In the genomic region with DNA sequence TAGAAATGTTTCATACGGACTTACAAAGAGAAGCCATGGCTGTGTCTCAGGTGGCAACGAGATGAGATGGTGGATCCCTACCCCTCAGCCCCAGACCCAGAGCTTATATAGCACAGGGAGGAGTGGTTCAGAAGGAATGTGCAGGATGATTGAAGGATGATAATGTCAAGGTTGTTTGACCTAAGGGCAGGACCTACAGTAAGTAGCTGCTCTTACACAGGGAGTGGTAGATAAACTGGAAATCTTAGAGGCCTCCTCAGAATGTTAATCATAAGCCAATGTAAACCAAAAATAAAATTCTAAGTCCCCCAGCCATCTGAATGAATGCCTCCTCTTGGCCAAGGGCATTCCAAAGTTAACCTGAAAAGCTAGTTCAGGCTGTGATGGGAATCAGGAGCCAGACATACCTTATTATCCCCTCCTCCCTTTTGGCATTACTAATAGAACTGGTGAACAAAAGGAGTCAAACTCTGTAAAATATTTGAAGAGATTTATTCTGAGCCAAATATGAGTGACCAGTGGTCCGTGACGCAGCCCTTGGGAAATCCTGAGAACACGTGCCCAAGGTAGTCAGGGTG, we compare ENCODE assay signal across 1 cellular context.
TF ChIP-seq lines count a peak whose summit lies in the region.

No MANE protein-coding gene starts in this region.

TF ChIP-seq in HepG2, 621 proteins besides CTCF, POLR2A, EP300 and RAD21:
- TF ChIP-seq, protein P1, sequence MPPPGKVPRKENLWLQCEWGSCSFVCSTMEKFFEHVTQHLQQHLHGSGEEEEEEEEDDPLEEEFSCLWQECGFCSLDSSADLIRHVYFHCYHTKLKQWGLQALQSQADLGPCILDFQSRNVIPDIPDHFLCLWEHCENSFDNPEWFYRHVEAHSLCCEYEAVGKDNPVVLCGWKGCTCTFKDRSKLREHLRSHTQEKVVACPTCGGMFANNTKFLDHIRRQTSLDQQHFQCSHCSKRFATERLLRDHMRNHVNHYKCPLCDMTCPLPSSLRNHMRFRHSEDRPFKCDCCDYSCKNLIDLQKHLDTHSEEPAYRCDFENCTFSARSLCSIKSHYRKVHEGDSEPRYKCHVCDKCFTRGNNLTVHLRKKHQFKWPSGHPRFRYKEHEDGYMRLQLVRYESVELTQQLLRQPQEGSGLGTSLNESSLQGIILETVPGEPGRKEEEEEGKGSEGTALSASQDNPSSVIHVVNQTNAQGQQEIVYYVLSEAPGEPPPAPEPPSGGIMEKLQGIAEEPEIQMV (CRISPR knock-in tag; IDR thresholded peaks at IDR 0.05; ENCODE audit: low read depth): no peak
- TF ChIP-seq TRIM24 (CRISPR knock-in tag; IDR thresholded peaks at IDR 0.05): no peak
- no peak for TF ChIP-seq ATAD3A (CRISPR knock-in tag; IDR thresholded peaks at IDR 0.05)
- TF ChIP-seq ZNF546 (CRISPR knock-in tag; conservative IDR thresholded peaks at IDR 0.05): no peak
- no peak for TF ChIP-seq ZNF672 (CRISPR knock-in tag; IDR thresholded peaks at IDR 0.05)
- no peak for TF ChIP-seq GABPB1 (CRISPR knock-in tag; IDR thresholded peaks at IDR 0.05)
- TF ChIP-seq PAX8 (CRISPR knock-in tag; IDR thresholded peaks at IDR 0.05; ENCODE audit: borderline replicate concordance): no peak
- no peak for TF ChIP-seq NFKBIZ (CRISPR knock-in tag; IDR thresholded peaks at IDR 0.05)
- TF ChIP-seq HHEX (CRISPR knock-in tag; IDR thresholded peaks at IDR 0.05): no peak
- TF ChIP-seq ZNF615 (CRISPR knock-in tag; IDR thresholded peaks at IDR 0.05; ENCODE audit: borderline replicate concordance): no peak
- TF ChIP-seq CENPT (CRISPR knock-in tag; IDR thresholded peaks at IDR 0.05; ENCODE audit: low read depth): no peak
- no peak for TF ChIP-seq ZNF607 (CRISPR knock-in tag; IDR thresholded peaks at IDR 0.05; ENCODE audit: borderline replicate concordance)
- TF ChIP-seq ZNF12 (CRISPR knock-in tag; IDR thresholded peaks at IDR 0.05): no peak
- no peak for TF ChIP-seq MATR3 (CRISPR knock-in tag; IDR thresholded peaks at IDR 0.05)
- no peak for TF ChIP-seq NONO (IDR thresholded peaks at IDR 0.05)
- no peak for TF ChIP-seq NONO (CRISPR knock-in tag; conservative IDR thresholded peaks at IDR 0.05)
- no peak for TF ChIP-seq BRCA1 (CRISPR knock-in tag; IDR thresholded peaks at IDR 0.05)
- TF ChIP-seq, protein P2, sequence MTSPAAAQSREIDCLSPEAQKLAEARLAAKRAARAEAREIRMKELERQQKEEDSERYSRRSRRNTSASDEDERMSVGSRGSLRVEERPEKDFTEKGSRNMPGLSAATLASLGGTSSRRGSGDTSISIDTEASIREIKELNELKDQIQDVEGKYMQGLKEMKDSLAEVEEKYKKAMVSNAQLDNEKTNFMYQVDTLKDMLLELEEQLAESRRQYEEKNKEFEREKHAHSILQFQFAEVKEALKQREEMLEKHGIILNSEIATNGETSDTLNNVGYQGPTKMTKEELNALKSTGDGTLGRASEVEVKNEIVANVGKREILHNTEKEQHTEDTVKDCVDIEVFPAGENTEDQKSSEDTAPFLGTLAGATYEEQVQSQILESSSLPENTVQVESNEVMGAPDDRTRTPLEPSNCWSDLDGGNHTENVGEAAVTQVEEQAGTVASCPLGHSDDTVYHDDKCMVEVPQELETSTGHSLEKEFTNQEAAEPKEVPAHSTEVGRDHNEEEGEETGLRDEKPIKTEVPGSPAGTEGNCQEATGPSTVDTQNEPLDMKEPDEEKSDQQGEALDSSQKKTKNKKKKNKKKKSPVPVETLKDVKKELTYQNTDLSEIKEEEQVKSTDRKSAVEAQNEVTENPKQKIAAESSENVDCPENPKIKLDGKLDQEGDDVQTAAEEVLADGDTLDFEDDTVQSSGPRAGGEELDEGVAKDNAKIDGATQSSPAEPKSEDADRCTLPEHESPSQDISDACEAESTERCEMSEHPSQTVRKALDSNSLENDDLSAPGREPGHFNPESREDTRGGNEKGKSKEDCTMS (CRISPR knock-in tag; conservative IDR thresholded peaks at IDR 0.05): no peak
- TF ChIP-seq ZSCAN31 (CRISPR knock-in tag; IDR thresholded peaks at IDR 0.05; ENCODE audit: low read depth): no peak
- no peak for TF ChIP-seq KDM5A (IDR thresholded peaks at IDR 0.05; ENCODE audit: borderline replicate concordance, low read length)
